In the genomic region with DNA sequence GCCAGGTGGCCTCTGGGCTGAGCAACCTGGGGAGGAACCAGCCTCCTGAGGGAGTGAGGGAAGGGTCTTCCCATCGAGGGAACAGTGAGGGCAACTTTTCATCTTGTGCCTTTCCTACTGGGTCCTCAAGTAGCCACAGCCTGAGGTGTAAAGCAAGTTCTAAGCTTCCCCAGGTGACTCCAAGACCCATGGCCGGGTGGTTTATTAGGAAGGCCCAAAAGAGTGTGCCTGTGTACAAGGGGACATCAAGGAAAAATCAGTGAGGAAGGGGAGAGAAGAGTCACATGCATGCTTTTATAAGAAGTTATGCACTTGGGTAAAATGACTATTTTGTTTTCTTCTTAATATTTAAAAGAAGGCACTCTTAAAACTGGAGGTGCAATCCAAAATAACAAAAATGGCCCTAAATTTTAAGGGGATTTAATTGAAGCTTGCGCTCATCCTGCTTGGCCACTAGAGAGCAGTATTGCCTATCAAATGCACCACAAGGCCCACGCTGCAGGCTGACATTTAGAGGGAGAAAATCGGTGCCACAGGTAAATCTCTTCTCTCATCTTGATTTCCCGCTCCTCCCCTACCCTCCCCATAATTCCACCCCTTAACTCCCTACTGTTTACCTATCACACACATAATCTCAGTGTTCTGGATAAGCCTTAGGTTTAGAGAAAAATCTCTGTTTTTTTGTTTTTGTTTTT, we compare ENCODE assay signal across 7 cellular contexts. TPM values are rescaled to one million over a fixed set of nuclear protein-coding genes. Genes with fewer than 3 reads are reported as not detected.
DNase-seq lines count a peak whose midpoint lies in the region; ATAC-seq and TF ChIP-seq lines count a peak whose summit lies in the region.

No MANE protein-coding gene starts in this region.

- no peak overlapping the region for H3K27ac ChIP-seq in right atrium auricular region

- peak; percentile 66 to 84 for TF ChIP-seq CTCF in right atrium auricular region (IDR thresholded peaks at IDR 0.05)

- H3K9ac ChIP-seq in adipocyte (ENCODE audit: low read length) = peak overlapping the region; percentile 24

- no peaks in the 10 kb centered on the region for H3K4me1 ChIP-seq in adipocyte (ENCODE audit: control insufficient read depth, insufficient read depth, low read length)
- H3K4me1 ChIP-seq in right atrium auricular region = no peaks in the 10 kb centered on the region

- H3K27me3 ChIP-seq in adipocyte (replicated peaks; ENCODE audit: control insufficient read depth, insufficient read depth, low read length) (no peaks in the 10 kb centered on the region), right atrium auricular region (no peaks in the 10 kb centered on the region)

- peak; percentile 81 for DNase-seq in GM03348 (ENCODE audit: low spot score)
- peak; percentile 12 for DNase-seq in NOMO-1 treated with dmso at 0.1 percent for 144 hours (lab: John Stamatoyannopoulos, UW; ENCODE audit: unreplicated experiment)
- DNase-seq in adipocyte (ENCODE audit: low read depth) = peak; percentile 81
- DNase-seq in right atrium auricular region (ENCODE audit: low spot score) = no peak
- DNase-seq in sciatic nerve (ENCODE audit: low spot score) = no peak

- H3K36me3 ChIP-seq in adipocyte (ENCODE audit: control insufficient read depth, insufficient read depth, low read length, severe bottlenecking) (no peaks in the 10 kb centered on the region), right atrium auricular region (no peaks in the 10 kb centered on the region)

- intact Hi-C loops in sciatic nerve (cut with DNase I) = no loop called here

- H3K4me3 ChIP-seq in adipocyte (ENCODE audit: low read length) = no peak overlapping the region
- H3K4me3 ChIP-seq in right atrium auricular region = no peak overlapping the region

- peak; percentile 53 for ATAC-seq in HG02870 (IDR thresholded peaks at IDR 0.05; ENCODE audit: unreplicated experiment)
- peak; percentile 44 for ATAC-seq in sciatic nerve
- no peak for ATAC-seq in HG02840 (IDR thresholded peaks at IDR 0.05; ENCODE audit: low FRiP score, unreplicated experiment)

- H3K9me3 ChIP-seq in adipocyte (ENCODE audit: control insufficient read depth, low read length) (no peaks in the 10 kb centered on the region), right atrium auricular region (no peaks in the 10 kb centered on the region)

RNA-seq across cellular contexts. Expression of a gene that starts 6.7 kb away (rescaled TPM):
- under 1 TPM in 1 of 2 donors, not detected in 1; 0.39 TPM for total RNA-seq in right atrium auricular region
- 0.98 TPM for total RNA-seq in sciatic nerve

Comparison
In these comparisons a context has a peak if more than half of its experiments do, and no peak if none do; other contexts are left out.
1. DNase-seq: peak in GM03348 (single experiment), NOMO-1 treated with dmso at 0.1 percent for 144 hours (single experiment) and adipocyte (single experiment); none in right atrium auricular region (single experiment) and sciatic nerve (single experiment).